8 cellular contexts compared by ENCODE assay signal in the genomic region with DNA sequence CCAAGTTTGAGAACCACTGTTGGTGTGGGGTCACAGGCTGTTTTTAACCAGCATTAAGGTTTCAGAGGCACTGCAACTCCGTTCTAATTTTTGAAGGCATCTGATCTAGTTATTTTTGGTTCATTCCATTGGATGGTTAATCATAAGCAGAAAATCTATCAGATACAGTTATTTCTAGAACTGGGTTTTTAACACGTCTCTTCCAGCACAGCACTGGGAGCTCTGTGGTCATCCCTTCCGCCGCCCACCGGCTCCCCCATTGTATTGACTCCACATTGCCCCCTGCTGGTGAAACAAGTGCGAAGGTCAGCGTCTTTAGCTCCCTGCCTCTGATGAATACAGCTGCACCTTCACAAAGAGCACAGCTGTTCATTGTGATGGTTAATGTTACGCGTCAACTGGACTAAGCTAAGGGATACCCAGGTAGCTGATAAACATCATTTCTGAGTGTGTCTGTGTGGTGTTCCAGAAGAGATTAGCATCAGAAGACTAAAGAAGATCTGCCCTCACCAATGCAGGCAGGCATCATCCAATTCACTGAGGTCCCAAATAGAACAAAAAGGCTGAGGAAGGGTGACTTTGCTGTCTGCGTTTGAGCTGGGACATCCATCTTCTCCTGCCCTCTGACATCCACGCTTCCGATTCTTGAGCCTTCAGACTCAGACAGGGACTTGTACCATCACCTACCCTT. TPM values are rescaled to one million over a fixed set of nuclear protein-coding genes. Genes with fewer than 3 reads are reported as not detected.
DNase-seq lines count a peak whose midpoint lies in the region; ATAC-seq, FAIRE-seq and TF ChIP-seq lines count a peak whose summit lies in the region.

No MANE protein-coding gene starts in this region.

- peaks cover 0 to 3% (median 1%) of the 10 kb centered on the region in 4 donors for H3K4me1 Mint-ChIP-seq in CD4-positive, CD25-positive, alpha-beta regulatory T cell
- H3K4me1 Mint-ChIP-seq in activated T-cell treated with anti-CD3 and anti-CD28 coated beads, Interleukin-2, amount 50 U/mL, for 24 hours (ENCODE audit: low read depth): peaks cover 46% of the 10 kb centered on the region

- no peaks in the 10 kb centered on the region for H3K36me3 ChIP-seq in CD4-positive, CD25-positive, alpha-beta regulatory T cell (ENCODE audit: control insufficient read depth, insufficient read depth, low read length)
- H3K36me3 ChIP-seq in psoas muscle (ENCODE audit: insufficient read depth in 1 of 2, low read depth in 1 of 2): no peaks in the 10 kb centered on the region

- peaks cover 4% of the 10 kb centered on the region for H3K27me3 ChIP-seq in CD4-positive, CD25-positive, alpha-beta regulatory T cell (ENCODE audit: control insufficient read depth, insufficient read depth, low read length)
- peaks cover 16% of the 10 kb centered on the region for H3K27me3 ChIP-seq in foreskin keratinocyte
- H3K27me3 ChIP-seq in psoas muscle (ENCODE audit: insufficient read depth in 3 of 3, low read length in 2 of 3): no peaks in the 10 kb centered on the region

- H3K27ac ChIP-seq in CD4-positive, CD25-positive, alpha-beta regulatory T cell (ENCODE audit: insufficient read depth, low read length, poor library complexity, severe bottlenecking): no peak overlapping the region
- H3K27ac ChIP-seq in foreskin keratinocyte: no peak overlapping the region
- no peak overlapping the region for H3K27ac ChIP-seq in psoas muscle

- H3K4me3 Mint-ChIP-seq in CD4-positive, CD25-positive, alpha-beta regulatory T cell: no peak overlapping the region
- no peak overlapping the region for H3K4me3 Mint-ChIP-seq in activated T-cell treated with anti-CD3 and anti-CD28 coated beads, Interleukin-2, amount 50 U/mL, for 24 hours

- intact Hi-C loops in psoas muscle (cut with DNase I): loop anchor here in 1 of 2 donors (5.0 kb wide), 1 partner anchor 100 kb away; no protein-coding TSS in a partner anchor

- peaks cover 0 to 4% (median 0%) of the 10 kb centered on the region in 7 donors for H3K9me3 Mint-ChIP-seq in CD4-positive, CD25-positive, alpha-beta regulatory T cell
- H3K9me3 Mint-ChIP-seq in activated T-cell treated with anti-CD3 and anti-CD28 coated beads, Interleukin-2, amount 50 U/mL, for 24 hours: no peaks in the 10 kb centered on the region

- no peaks in the 10 kb centered on the region for H3K27me3 Mint-ChIP-seq in CD4-positive, CD25-positive, alpha-beta regulatory T cell
- H3K27me3 Mint-ChIP-seq in activated T-cell treated with anti-CD3 and anti-CD28 coated beads, Interleukin-2, amount 50 U/mL, for 24 hours: peaks cover 11% of the 10 kb centered on the region

- TF ChIP-seq CTCF in GM20000 (IDR thresholded peaks at IDR 0.05; ENCODE audit: extremely low read depth, missing control alignments) (peak; percentile 64), foreskin keratinocyte (conservative IDR thresholded peaks at IDR 0.05) (peak; percentile 67), psoas muscle (IDR thresholded peaks at IDR 0.05) (peak; percentile 49)

- peak; percentile 6 to 49 (median 9) for DNase-seq in CD4-positive, CD25-positive, alpha-beta regulatory T cell
- DNase-seq in GM20000 (ENCODE audit: low spot score) (peak; percentile 75), NOMO-1 (lab: John Stamatoyannopoulos, UW; ENCODE audit: unreplicated experiment in 2 of 2) (peak; percentile 19 to 54), foreskin keratinocyte (peak in 1 of 2 donors; percentile 11), psoas muscle (peak; percentile 22 to 63), RCC 7860 (ENCODE audit: low spot score) (no peak)
- peak; percentile 81 for DNase-seq in activated T-cell treated with anti-CD3 and anti-CD28 coated beads, Interleukin-2, amount 50 U/mL, for 24 hours

- peaks cover 0 to 2% of the 10 kb centered on the region in 2 experiments for H3K9me3 ChIP-seq in CD4-positive, CD25-positive, alpha-beta regulatory T cell (ENCODE audit: control insufficient read depth in 2 of 2, low read length in 2 of 2)
- no peaks in the 10 kb centered on the region for H3K9me3 ChIP-seq in psoas muscle

- FAIRE-seq in RCC 7860 (lab: Jason Lieb, UNC): no peak

- no peak overlapping the region for H3K4me3 ChIP-seq in CD4-positive, CD25-positive, alpha-beta regulatory T cell (ENCODE audit: low read depth, low read length)
- no peak overlapping the region for H3K4me3 ChIP-seq in psoas muscle

- H3K4me1 ChIP-seq in CD4-positive, CD25-positive, alpha-beta regulatory T cell (ENCODE audit: control insufficient read depth, insufficient read depth, low read length, poor library complexity, severe bottlenecking): no peaks in the 10 kb centered on the region
- H3K4me1 ChIP-seq in foreskin keratinocyte: no peaks in the 10 kb centered on the region
- H3K4me1 ChIP-seq in psoas muscle: no peaks in the 10 kb centered on the region

- no peaks in the 10 kb centered on the region for H3K36me3 Mint-ChIP-seq in CD4-positive, CD25-positive, alpha-beta regulatory T cell
- H3K36me3 Mint-ChIP-seq in activated T-cell treated with anti-CD3 and anti-CD28 coated beads, Interleukin-2, amount 50 U/mL, for 24 hours (ENCODE audit: low read depth): no peaks in the 10 kb centered on the region

- ATAC-seq in CD4-positive, CD25-positive, alpha-beta regulatory T cell (ENCODE audit: low read depth in 2 of 2): no peak
- ATAC-seq in foreskin keratinocyte: peak; percentile 53
- no peak for ATAC-seq in psoas muscle
- no peak for ATAC-seq in GM21367 (IDR thresholded peaks at IDR 0.05; ENCODE audit: unreplicated experiment)

- H3K27ac Mint-ChIP-seq in CD4-positive, CD25-positive, alpha-beta regulatory T cell: no peak overlapping the region
- peak overlapping the region; percentile 83 for H3K27ac Mint-ChIP-seq in activated T-cell treated with anti-CD3 and anti-CD28 coated beads, Interleukin-2, amount 50 U/mL, for 24 hours

- 30 to 32% (median 31%) methylated on average over 12 of the region's 12 CpGs for WGBS in psoas muscle, 3 donors

RNA-seq across cellular contexts. Expression of gene CCL18, which starts 8.5 kb away (rescaled TPM):
- not detected for total RNA-seq in CD4-positive, CD25-positive, alpha-beta regulatory T cell
- not detected for polyA plus RNA-seq in CD4-positive, CD25-positive, alpha-beta regulatory T cell
- not detected in 2 replicates for total RNA-seq in foreskin keratinocyte
- polyA plus RNA-seq in foreskin keratinocyte: not detected in 2 replicates
- total RNA-seq in psoas muscle: 10 to 100 TPM in 1 of 4 donors, under 1 TPM in 2, not detected in 1; 0.59 to 11.9 (median 0.77) TPM
- under 1 TPM in 2 of 3 donors, not detected in 1; 0.04 to 0.35 TPM for polyA plus RNA-seq in psoas muscle

RNA-seq across cellular contexts. Expression of gene CCL3, which starts 17.4 kb away (rescaled TPM):
- not detected for total RNA-seq in CD4-positive, CD25-positive, alpha-beta regulatory T cell
- polyA plus RNA-seq in CD4-positive, CD25-positive, alpha-beta regulatory T cell: under 1 TPM in 1 of 4 donors, not detected in 3; 0.45 TPM
- total RNA-seq in foreskin keratinocyte: not detected in 2 replicates
- polyA plus RNA-seq in foreskin keratinocyte: not detected in 2 replicates
- total RNA-seq in psoas muscle: 1 to 10 TPM in 1 of 4 donors, under 1 TPM in 2, not detected in 1; 0.25 to 3.6 (median 0.30) TPM
- under 1 TPM; 0.06 to 0.34 (median 0.22) TPM for polyA plus RNA-seq in psoas muscle

RNA-seq across cellular contexts. Expression of gene CCL4, which starts 31.1 kb away (rescaled TPM):
- total RNA-seq in CD4-positive, CD25-positive, alpha-beta regulatory T cell: 0.59 TPM
- 1 to 10 TPM in 1 of 4 donors, under 1 TPM in 1, not detected in 2; 0.49 to 1.2 TPM for polyA plus RNA-seq in CD4-positive, CD25-positive, alpha-beta regulatory T cell
- total RNA-seq in foreskin keratinocyte (not detected in 2 replicates), psoas muscle (1 to 10 TPM in 1 of 4 donors, under 1 TPM in 3; 0.41 to 2.2 (median 0.56) TPM)
- polyA plus RNA-seq in foreskin keratinocyte (not detected in 2 replicates), psoas muscle (under 1 TPM; 0.13 to 0.40 (median 0.20) TPM)

RNA-seq across cellular contexts. Expression of gene CCL23, which starts 54.8 kb away (rescaled TPM):
- not detected for total RNA-seq in CD4-positive, CD25-positive, alpha-beta regulatory T cell
- not detected for polyA plus RNA-seq in CD4-positive, CD25-positive, alpha-beta regulatory T cell
- not detected in 2 replicates for total RNA-seq in foreskin keratinocyte
- not detected in 2 replicates for polyA plus RNA-seq in foreskin keratinocyte
- not detected for total RNA-seq in psoas muscle
- under 1 TPM; 0.18 to 0.47 (median 0.38) TPM for polyA plus RNA-seq in psoas muscle
